Comparison of ENCODE assay signal across 10 cellular contexts in genomic region chr4:25330905-25331816, GRCh38. TPM values are rescaled to one million over a fixed set of nuclear protein-coding genes. Genes with fewer than 3 reads are reported as not detected.
A peak's percentile ranks its signal among the peaks of the same experiment; 100 is the strongest.
DNase-seq lines count a peak whose midpoint lies in the region; ATAC-seq, FAIRE-seq and TF ChIP-seq lines count a peak whose summit lies in the region.
"Had no signal": no experiment of that assay in that cellular context is flagged by ENCODE, and none has a peak within 500 bp of the region (broad histone marks: within the 10 kb centered on the region; RNA-seq: fewer than 3 reads in every experiment).

No MANE protein-coding gene starts in this region.

- H3K4me3 ChIP-seq in lower lobe of right lung (peak overlapping the region; percentile 1), body of pancreas (no peak overlapping the region), ovary (no peak overlapping the region)
- H3K4me3 ChIP-seq: cardiac muscle cell had no signal

- H3K36me3 Mint-ChIP-seq in IgD-negative memory B cell: peaks cover 9% of the 10 kb centered on the region

- no peaks in the 10 kb centered on the region for H3K27me3 Mint-ChIP-seq in IgD-negative memory B cell

- H3K27me3 ChIP-seq in lower lobe of right lung (ENCODE audit: low read depth) (no peaks in the 10 kb centered on the region), body of pancreas (no peaks in the 10 kb centered on the region), ovary (no peaks in the 10 kb centered on the region)
- H3K27me3 ChIP-seq: cardiac muscle cell had no signal

- intact Hi-C loops in lower lobe of right lung (cut with DNase I) (no loop called here), body of pancreas (cut with DNase I) (no loop called here), ovary (cut with DNase I) (no loop called here)

- no peak; the same call in 1 of the 2 replicates for TF ChIP-seq POLR2A in GM12891 (IDR thresholded peaks at IDR 0.05; ENCODE audit: low read depth, low read length)
- TF ChIP-seq POLR2A in body of pancreas (IDR thresholded peaks at IDR 0.05): no peak
- no peak for TF ChIP-seq POLR2A in ovary (IDR thresholded peaks at IDR 0.05)

- 78 to 89% methylated on average over 12 of the region's 12 CpGs for WGBS in body of pancreas, 2 donors
- WGBS in ovary, 3 donors: 46 to 67% (median 65%) methylated on average over 12 of the region's 12 CpGs

- ATAC-seq in GM21447 (IDR thresholded peaks at IDR 0.05; ENCODE audit: unreplicated experiment) (peak; percentile 77), lower lobe of right lung (peak; percentile 55 to 74), body of pancreas (no peak)

- DNase-seq in GM12891 (ENCODE audit: insufficient read length, low spot score) (no peak), lower lobe of right lung (no peak), body of pancreas (no peak), ovary (no peak), SKM-1 (lab: John Stamatoyannopoulos, UW; ENCODE audit: unreplicated experiment) (no peak), NCI-H1694 (lab: John Stamatoyannopoulos, UW) (no peak)

- no peaks in the 10 kb centered on the region for H3K9me3 ChIP-seq in lower lobe of right lung
- no peaks in the 10 kb centered on the region for H3K9me3 ChIP-seq in body of pancreas
- H3K9me3 ChIP-seq in ovary: no peaks in the 10 kb centered on the region

- H3K4me1 Mint-ChIP-seq in IgD-negative memory B cell: peaks cover 6 to 9% (median 8%) of the 10 kb centered on the region in 3 donors
- H3K4me1 Mint-ChIP-seq: nephron had no signal

- TF ChIP-seq CTCF in lower lobe of right lung (IDR thresholded peaks at IDR 0.05): no peak
- TF ChIP-seq CTCF in body of pancreas (IDR thresholded peaks at IDR 0.05): no peak
- no peak for TF ChIP-seq CTCF in ovary (IDR thresholded peaks at IDR 0.05)

- H3K4me1 ChIP-seq in lower lobe of right lung: peaks cover 10% of the 10 kb centered on the region
- peaks cover 5% of the 10 kb centered on the region for H3K4me1 ChIP-seq in body of pancreas
- peaks cover 2% of the 10 kb centered on the region for H3K4me1 ChIP-seq in ovary (ENCODE audit: insufficient read depth)

- peaks cover 20% of the 10 kb centered on the region for H3K36me3 ChIP-seq in lower lobe of right lung
- no peaks in the 10 kb centered on the region for H3K36me3 ChIP-seq in body of pancreas (replicated peaks in 1 of 2; ENCODE audit: insufficient read depth in 1 of 2, low read depth in 2 of 2)
- H3K36me3 ChIP-seq in ovary: no peaks in the 10 kb centered on the region
- H3K36me3 ChIP-seq: cardiac muscle cell had no signal

- H3K27ac ChIP-seq in lower lobe of right lung: peak overlapping the region; percentile 14
- H3K27ac ChIP-seq in body of pancreas: no peak overlapping the region
- peak overlapping the region in 1 of 2 donors; percentile 48 for H3K27ac ChIP-seq in ovary
- H3K27ac ChIP-seq: cardiac muscle cell had no signal

- peak overlapping the region; percentile 28 to 89 (median 70) for H3K4me3 Mint-ChIP-seq in IgD-negative memory B cell
- H3K4me3 Mint-ChIP-seq: nephron had no signal

- peak overlapping the region in 2 of 3 donors; percentile 12 to 96 for H3K27ac Mint-ChIP-seq in IgD-negative memory B cell
- H3K27ac Mint-ChIP-seq: nephron had no signal

- no peak for FAIRE-seq in GM12891 (lab: Jason Lieb, UNC)

- H3K9me3 Mint-ChIP-seq in IgD-negative memory B cell: no peaks in the 10 kb centered on the region
- H3K9me3 Mint-ChIP-seq: nephron had no signal

- no peak for TF ChIP-seq EP300 in ovary (IDR thresholded peaks at IDR 0.05)

TF ChIP-seq in GM12891, 5 proteins besides CTCF, POLR2A, EP300 and RAD21:
- TF ChIP-seq PAX5 (IDR thresholded peaks at IDR 0.05; ENCODE audit: insufficient read depth, low read length, severe bottlenecking) (no peak), SPI1 (IDR thresholded peaks at IDR 0.05; ENCODE audit: low read depth, low read length) (peak; percentile 25; the same call in 1 of the 2 replicates), TAF1 (IDR thresholded peaks at IDR 0.05; ENCODE audit: low read depth, low read length) (no peak)

RNA-seq across cellular contexts. Expression of gene ZCCHC4, which starts 18.6 kb away (rescaled TPM):
- polyA plus RNA-seq in GM12891 (2012; ENCODE audit: low read depth, missing spikeins): 4.3 TPM
- polyA plus RNA-seq in IgD-negative memory B cell: 10.1 TPM
- total RNA-seq in lower lobe of right lung: 12.2 TPM
- 1 to 10 TPM; 5.2 to 9.2 TPM for total RNA-seq in body of pancreas
- total RNA-seq in ovary: 10 to 100 TPM in 4 of 7 donors, 1 to 10 TPM in 3; 8.7 to 17.0 (median 10.5) TPM
- 1 to 10 TPM; 5.7 to 8.3 TPM for polyA plus RNA-seq in ovary

RNA-seq across cellular contexts. Expression of gene ANAPC4, which starts 45.9 kb away (rescaled TPM):
- polyA plus RNA-seq in GM12891 (2012; ENCODE audit: low read depth, missing spikeins): 17.0 TPM
- polyA plus RNA-seq in IgD-negative memory B cell: 19.4 TPM
- total RNA-seq in lower lobe of right lung: 33.8 TPM
- 10 to 100 TPM; 25.7 to 33.9 TPM for total RNA-seq in body of pancreas
- 100 to 1,000 TPM in 1 of 7 donors, 10 to 100 TPM in 6; 27.6 to 106 (median 34.8) TPM for total RNA-seq in ovary
- 10 to 100 TPM; 18.7 to 22.4 TPM for polyA plus RNA-seq in ovary
